ENCODE assay signal across 12 cellular contexts in the genomic region with DNA sequence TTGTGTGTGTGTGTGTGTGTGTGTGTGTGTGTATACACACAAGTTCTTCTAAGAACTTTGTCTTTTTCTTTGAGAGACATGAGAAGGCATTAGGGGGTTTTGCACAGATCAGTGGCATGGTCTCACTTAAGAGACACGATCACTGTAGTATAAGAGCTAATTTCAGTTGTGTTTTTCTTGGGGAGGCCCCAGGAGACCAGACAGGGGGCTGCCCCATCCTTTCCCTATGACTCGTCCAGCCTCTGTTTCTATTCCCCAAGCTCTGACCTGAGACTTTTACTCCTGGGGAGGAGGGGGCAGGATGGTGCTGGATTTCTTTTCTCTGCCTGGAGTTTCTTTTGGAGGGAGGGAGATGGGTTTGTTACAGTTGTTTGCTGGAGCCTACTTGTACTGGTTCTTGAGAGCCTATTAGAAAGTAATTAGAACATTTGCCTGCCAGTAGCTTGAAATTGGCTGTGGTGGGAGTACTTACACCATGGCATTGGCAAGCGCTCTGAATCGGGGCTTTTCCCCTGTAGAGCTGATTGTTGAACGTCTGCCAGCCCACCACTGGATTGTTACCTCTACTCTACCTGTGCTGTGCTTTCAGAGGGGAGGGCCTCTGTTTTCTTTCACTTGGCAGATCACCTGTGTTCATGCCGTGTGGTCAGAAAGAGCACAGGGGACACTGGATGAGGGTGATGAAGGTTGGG.
DNase-seq lines count a peak whose midpoint lies in the region; ATAC-seq and TF ChIP-seq lines count a peak whose summit lies in the region.
"Had no signal": no experiment of that assay in that cellular context is flagged by ENCODE, and none has a peak within 500 bp of the region (broad histone marks: within the 10 kb centered on the region; RNA-seq: fewer than 3 reads in every experiment).

No MANE protein-coding gene starts in this region.

- H3K4me3 ChIP-seq in osteoblast (ENCODE audit: insufficient read depth, low read length) (no peak overlapping the region), upper lobe of right lung (no peak overlapping the region)
- H3K4me3 ChIP-seq: body of pancreas, right lobe of liver had no signal

- TF ChIP-seq CTCF in GM13976 (IDR thresholded peaks at IDR 0.05; ENCODE audit: borderline replicate concordance, control extremely low read depth, extremely low read depth, insufficient read depth, missing control alignments) (no peak), osteoblast (IDR thresholded peaks at IDR 0.05; ENCODE audit: extremely low read depth, low read depth, low read length) (no peak), upper lobe of right lung (IDR thresholded peaks at IDR 0.05) (no peak)

- H4K20me1 ChIP-seq in osteoblast (ENCODE audit: insufficient read depth, low read length), result peaks cover 33% of the 10 kb centered on the region

- ATAC-seq in GM19463 (IDR thresholded peaks at IDR 0.05; ENCODE audit: unreplicated experiment) (peak; percentile 66), HG03439 (IDR thresholded peaks at IDR 0.05; ENCODE audit: unreplicated experiment) (peak; percentile 66), upper lobe of right lung (no peak)
- ATAC-seq: activated T-cell treated with anti-CD3 and anti-CD28 coated beads, Interleukin-2, amount 50 U/mL, for 4 hours; body of pancreas; right lobe of liver had no signal

- intact Hi-C loops in upper lobe of right lung (cut with DNase I), result no loop called here

- no peaks in the 10 kb centered on the region for H3K36me3 ChIP-seq in osteoblast (ENCODE audit: insufficient read depth, low read length)
- no peaks in the 10 kb centered on the region for H3K36me3 ChIP-seq in upper lobe of right lung
- H3K36me3 ChIP-seq: right lobe of liver had no signal

- DNase-seq in GM13976 (ENCODE audit: low spot score) (peak; percentile 70), osteoblast (ENCODE audit: insufficient read length, low spot score, missing footprints) (peak; percentile 65), pons (ENCODE audit: low spot score) (no peak), upper lobe of right lung (no peak), anterior cingulate cortex (lab: John Stamatoyannopoulos, UW) (no peak)
- DNase-seq: activated T-cell treated with anti-CD3 and anti-CD28 coated beads, Interleukin-2, amount 50 U/mL, for 4 hours; body of pancreas; kidney glomerular epithelial cell; NCI-H2081 treated with DMSO at 0.1 percent for 48 hours; right lobe of liver had no signal

- H3K4me2 ChIP-seq in osteoblast (ENCODE audit: insufficient read depth, low read length), result no peak overlapping the region

- H3K27me3 ChIP-seq in osteoblast (ENCODE audit: insufficient read depth, low read length) (peaks cover 4% of the 10 kb centered on the region), upper lobe of right lung (no peaks in the 10 kb centered on the region)
- H3K27me3 ChIP-seq: body of pancreas, right lobe of liver had no signal

- H2AFZ ChIP-seq in osteoblast (ENCODE audit: low read length), result no peak overlapping the region

- no peaks in the 10 kb centered on the region for H3K79me2 ChIP-seq in osteoblast (ENCODE audit: insufficient read depth, low read length)

- H3K27ac ChIP-seq in osteoblast (ENCODE audit: low read depth, low read length) (no peak overlapping the region), upper lobe of right lung (no peak overlapping the region)
- H3K27ac ChIP-seq: body of pancreas, right lobe of liver had no signal

- H3K4me1 ChIP-seq in osteoblast (ENCODE audit: insufficient read depth, low read length) (no peaks in the 10 kb centered on the region), upper lobe of right lung (peaks cover 23% of the 10 kb centered on the region)

- no peaks in the 10 kb centered on the region for H3K9me3 ChIP-seq in osteoblast (ENCODE audit: low read depth, low read length)
- no peaks in the 10 kb centered on the region for H3K9me3 ChIP-seq in upper lobe of right lung
- H3K9me3 ChIP-seq: body of pancreas, right lobe of liver had no signal

- in situ Hi-C loops in GM13976 (cut with MboI; ENCODE audit: low sequenced_read_pairs, unreplicated experiment), result no loop called here

Comparison
In these comparisons a context has a peak if more than half of its experiments do, and no peak if none do; other contexts are left out.
1. DNase-seq: peak in GM13976 (single experiment) and osteoblast (single experiment); none in pons (single experiment), upper lobe of right lung (single experiment) and anterior cingulate cortex (0 of 58).